Comparison of ENCODE assay signal across 12 cellular contexts in genomic region chr4:10783351-10783750, GRCh38.
A peak's percentile ranks its signal among the peaks of the same experiment; 100 is the strongest.
DNase-seq lines count a peak whose midpoint lies in the region; ATAC-seq, FAIRE-seq and TF ChIP-seq lines count a peak whose summit lies in the region.
"Had no signal": no experiment of that assay in that cellular context is flagged by ENCODE, and none has a peak within 500 bp of the region (broad histone marks: within the 10 kb centered on the region; RNA-seq: fewer than 3 reads in every experiment).

No MANE protein-coding gene starts in this region.

- H3K9me3 ChIP-seq in HepG2 (ENCODE audit: low read length) (no peaks in the 10 kb centered on the region; the same call in 1 of the 2 replicates), right lobe of liver (no peaks in the 10 kb centered on the region), gastrocnemius medialis (no peaks in the 10 kb centered on the region)

- POLR2A ChIA-PET in HepG2 (lab: Yijun Ruan, JAX): no interaction called here

- H3K27ac ChIP-seq in HepG2 (ENCODE audit: extremely low read length, insufficient read depth, low read length) (no peak overlapping the region), right lobe of liver (no peak overlapping the region), brain microvascular endothelial cell (peak overlapping the region; percentile 16), gastrocnemius medialis (no peak overlapping the region)

- H3K4me3 ChIP-seq in HepG2 (replicated peaks in 1 of 3; ENCODE audit: insufficient read depth in 1 of 3, low read depth in 2 of 3, low read length in 3 of 3) (no peak overlapping the region), right lobe of liver (no peak overlapping the region), brain microvascular endothelial cell (ENCODE audit: low read depth, low read length) (no peak overlapping the region), gastrocnemius medialis (no peak overlapping the region)
- H3K4me3 ChIP-seq: K562 had no signal

- H3K79me2 ChIP-seq in HepG2 (ENCODE audit: insufficient read depth, low read length): no peaks in the 10 kb centered on the region

- TF ChIP-seq EP300 in HepG2 (IDR thresholded peaks at IDR 0.05; ENCODE audit: low read depth in 2 of 2, low read length in 2 of 2) (no peak), HepG2 (CRISPR knock-in tag; IDR thresholded peaks at IDR 0.05; ENCODE audit: borderline replicate concordance) (no peak)

- no TSS peak for BruUV-seq in HepG2 (replicated peaks; lab: Mats Ljungman, UMichigan)

- DNase-seq in HepG2 (ENCODE audit: low spot score) (no peak), right lobe of liver (no peak), brain microvascular endothelial cell (peak; percentile 71), iris pigment epithelial cell (ENCODE audit: low read depth) (peak; percentile 88), inferior parietal cortex (ENCODE audit: extremely low spot score) (no peak), gastrocnemius medialis (no peak), DMS 273 (lab: John Stamatoyannopoulos, UW; ENCODE audit: unreplicated experiment) (no peak), NCI-H1436 treated with DMSO at 0.1 percent for 48 hours (lab: John Stamatoyannopoulos, UW) (no peak)
- DNase-seq: NCI-H524 treated with DMSO at 0.1 percent for 48 hours, SIG-M5 had no signal

- TF ChIP-seq CTCF in HepG2 (CRISPR knock-in tag; IDR thresholded peaks at IDR 0.05) (no peak), right lobe of liver (IDR thresholded peaks at IDR 0.05) (no peak), brain microvascular endothelial cell (IDR thresholded peaks at IDR 0.05; ENCODE audit: low read depth, low read length, missing control alignments) (no peak), gastrocnemius medialis (IDR thresholded peaks at IDR 0.05 in 4 of 5, conservative IDR thresholded peaks at IDR 0.05 in 1 of 5) (no peak)

- ATAC-seq in HepG2: no peak
- ATAC-seq in right lobe of liver: no peak
- ATAC-seq in gastrocnemius medialis: no peak
- ATAC-seq: K562, left lobe of liver had no signal

- no peak overlapping the region for H3K9ac ChIP-seq in HepG2 (ENCODE audit: insufficient read depth, low read depth, low read length)

- CTCF ChIA-PET in HepG2 (lab: Yijun Ruan, JAX; ENCODE audit: low intra/inter-chr PET ratio, low total read pairs): no interaction called here

- H3K4me1 ChIP-seq in HepG2 (ENCODE audit: insufficient read depth, low read length) (no peaks in the 10 kb centered on the region), right lobe of liver (no peaks in the 10 kb centered on the region), gastrocnemius medialis (no peaks in the 10 kb centered on the region)

- in situ Hi-C loops in HepG2 (cut with HindIII; ENCODE audit: extremely low pct_ligation_motif_present, low pct_unique_long_range_greater_than_20kb) (no loop called here), brain microvascular endothelial cell (cut with HindIII; ENCODE audit: low pct_ligation_motif_present, low sequenced_read_pairs) (no loop called here), gastrocnemius medialis (cut with MboI; ENCODE audit: low sequenced_read_pairs in 4 of 4) (no loop called here)

- H4K20me1 ChIP-seq in HepG2 (ENCODE audit: insufficient read depth, low read length): no peaks in the 10 kb centered on the region

- FAIRE-seq in HepG2 (lab: Jason Lieb, UNC): no peak
- FAIRE-seq: K562 had no signal

- TF ChIP-seq RAD21 in HepG2 (CRISPR knock-in tag; IDR thresholded peaks at IDR 0.05): no peak

- no peak for TF ChIP-seq POLR2A in HepG2 (IDR thresholded peaks at IDR 0.05; ENCODE audit: insufficient read depth in 1 of 2, low read depth in 2 of 2, low read length in 2 of 2)
- TF ChIP-seq POLR2A in right lobe of liver (IDR thresholded peaks at IDR 0.05): no peak
- TF ChIP-seq POLR2A in gastrocnemius medialis (IDR thresholded peaks at IDR 0.05): no peak

- intact Hi-C loops in HepG2 (cut with micrococcal nuclease; ENCODE audit: unreplicated experiment) (no loop called here), right lobe of liver (cut with DNase I) (no loop called here), gastrocnemius medialis (cut with DNase I; ENCODE audit: low total_unique reads) (no loop called here)

- H3K4me2 ChIP-seq in HepG2 (ENCODE audit: low read depth, low read length): no peak overlapping the region

- 6% methylated on average over 3 of the region's 3 CpGs for WGBS in HepG2 (ENCODE audit: low lambda C conversion rate)
- 49% methylated on average over 3 of the region's 3 CpGs for WGBS in right lobe of liver (ENCODE audit: insufficient coverage, low coverage, low lambda C conversion rate, missing lambda C conversion rate)

- H3K27me3 ChIP-seq in HepG2 (ENCODE audit: control insufficient read depth in 1 of 2, insufficient read depth in 2 of 2, low read length in 2 of 2) (no peaks in the 10 kb centered on the region), right lobe of liver (no peaks in the 10 kb centered on the region), brain microvascular endothelial cell (replicated peaks) (no peaks in the 10 kb centered on the region), gastrocnemius medialis (no peaks in the 10 kb centered on the region)

- no peaks in the 10 kb centered on the region for H3K36me3 ChIP-seq in HepG2 (replicated peaks in 1 of 2; ENCODE audit: control insufficient read depth in 1 of 2, insufficient read depth in 2 of 2, low read length in 2 of 2)
- H3K36me3 ChIP-seq in right lobe of liver: no peaks in the 10 kb centered on the region
- H3K36me3 ChIP-seq in brain microvascular endothelial cell (replicated peaks): no peaks in the 10 kb centered on the region
- no peaks in the 10 kb centered on the region for H3K36me3 ChIP-seq in gastrocnemius medialis

- H2AFZ ChIP-seq in HepG2 (ENCODE audit: low read length): no peak overlapping the region

TF ChIP-seq in HepG2, 621 proteins besides CTCF, POLR2A, EP300 and RAD21:
- TF ChIP-seq ZNF17 (CRISPR knock-in tag; IDR thresholded peaks at IDR 0.05) (no peak), FOSL2 (CRISPR knock-in tag; IDR thresholded peaks at IDR 0.05) (0 out of 2 replicates have a peak, but pooled peaks have one; percentile 18)

Comparison
In these comparisons a context has a peak if more than half of its experiments do, and no peak if none do; other contexts are left out.
1. DNase-seq: peak in brain microvascular endothelial cell (single experiment) and iris pigment epithelial cell (single experiment); none in HepG2 (single experiment), right lobe of liver (0 of 3), inferior parietal cortex (single experiment), gastrocnemius medialis (0 of 2), DMS 273 (single experiment) and NCI-H1436 treated with DMSO at 0.1 percent for 48 hours (single experiment).